In the genomic region with DNA sequence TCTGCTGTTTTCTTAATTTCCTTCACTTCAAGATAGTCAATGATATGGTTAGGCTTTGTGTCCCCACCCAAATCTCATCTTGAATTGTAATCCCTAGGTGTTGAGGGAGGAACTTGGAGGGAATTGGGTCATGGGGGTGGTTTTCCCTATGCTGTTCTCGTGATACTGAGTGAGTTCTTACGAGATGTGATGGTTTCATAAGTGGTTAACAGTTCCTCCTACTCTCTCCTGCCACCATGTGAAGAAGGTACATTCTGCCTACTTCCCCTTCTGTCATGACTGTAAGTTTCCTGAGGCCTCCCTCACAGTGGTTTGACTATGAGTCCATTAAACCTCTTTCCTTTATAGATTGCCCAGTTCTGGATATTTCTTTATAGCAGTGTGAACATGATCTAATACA, we compare ENCODE assay signal across 18 cellular contexts.
DNase-seq lines count a peak whose midpoint lies in the region; ATAC-seq, FAIRE-seq and TF ChIP-seq lines count a peak whose summit lies in the region.
"Had no signal": no experiment of that assay in that cellular context is flagged by ENCODE, and none has a peak within 500 bp of the region (broad histone marks: within the 10 kb centered on the region; RNA-seq: fewer than 3 reads in every experiment).

No MANE protein-coding gene starts in this region.

- FAIRE-seq in H1 (lab: Jason Lieb, UNC) = no peak

- no peaks in the 10 kb centered on the region for H3K23me2 ChIP-seq in H1 (ENCODE audit: low read depth, low read length)

- H2BK120ac ChIP-seq in H1 (replicated peaks; ENCODE audit: low read depth, low read length) = no peak overlapping the region

- H3K79me2 ChIP-seq in OCI-LY7 (ENCODE audit: insufficient read depth, low read depth, low read length) = no peaks in the 10 kb centered on the region
- no peaks in the 10 kb centered on the region for H3K79me2 ChIP-seq in H1 (ENCODE audit: control insufficient read depth in 1 of 2, insufficient read depth in 2 of 2, low read length in 2 of 2)

- DNase-seq in GM12865 (ENCODE audit: low read depth) (peak; percentile 50), OCI-LY7 (ENCODE audit: low spot score) (peak; percentile 26), H1 (ENCODE audit: low read depth in 1 of 2, low spot score in 2 of 2) (no peak), NCI-H1048 (lab: John Stamatoyannopoulos, UW) (no peak), NCI-H146 treated with DMSO at 0.1 percent for 48 hours (lab: John Stamatoyannopoulos, UW; ENCODE audit: unreplicated experiment) (no peak), HEK293T (ENCODE audit: extremely low spot score) (no peak)
- DNase-seq: dorsolateral prefrontal cortex; EL; hypothalamus; IMR-90; left ventricle myocardium superior; naive thymus-derived CD8-positive, alpha-beta T cell; NCI-H1694 treated with DMSO at 0.1 percent for 48 hours; NCI-H526 treated with DMSO at 0.1 percent for 48 hours; retina; Right ventricle myocardium superior; stimulated activated CD4-positive, alpha-beta T cell treated with anti-CD3 and anti-CD28 coated beads, Interleukin-4, amount 100 ng/mL, for 1 hour had no signal

- H3K4me2 ChIP-seq in OCI-LY7 (ENCODE audit: low read length) (no peak overlapping the region), H1 (ENCODE audit: insufficient read depth in 1 of 2, low read depth in 2 of 2, low read length in 2 of 2) (no peak overlapping the region)

- no peak overlapping the region for H3K4ac ChIP-seq in H1 (replicated peaks; ENCODE audit: insufficient read length, low read depth, low read length)

- TF ChIP-seq EP300 in H1 (IDR thresholded peaks at IDR 0.05; ENCODE audit: borderline replicate concordance in 1 of 2, low read depth in 2 of 2, low read length in 2 of 2) = no peak

- H2AFZ ChIP-seq in OCI-LY7 (ENCODE audit: low read length) (peak overlapping the region; percentile 49; the same call in 1 of the 2 replicates), H1 (ENCODE audit: low read length) (no peak overlapping the region)

- H4K8ac ChIP-seq in H1 (ENCODE audit: extremely low read depth, insufficient read depth, low read length) = no peak overlapping the region

- no peaks in the 10 kb centered on the region for H3K27me3 ChIP-seq in H1 (replicated peaks in 1 of 4; ENCODE audit: control insufficient read depth in 3 of 4, extremely low read depth in 1 of 4, insufficient read depth in 3 of 4, low read length in 3 of 4)
- H3K27me3 ChIP-seq: dorsolateral prefrontal cortex had no signal

- H3K4me3 ChIP-seq in GM12865 (ENCODE audit: low read depth, low read length) = no peak overlapping the region
- no peak overlapping the region for H3K4me3 ChIP-seq in OCI-LY7 (ENCODE audit: low read depth, low read length, poor library complexity, severe bottlenecking)
- no peak overlapping the region for H3K4me3 ChIP-seq in H1 (ENCODE audit: extremely low read depth in 1 of 4, insufficient read depth in 2 of 4, low read depth in 3 of 4, low read length in 4 of 4)
- H3K4me3 ChIP-seq: dorsolateral prefrontal cortex had no signal

- no peaks in the 10 kb centered on the region for H3K9me2 ChIP-seq in OCI-LY7 (ENCODE audit: insufficient read depth, low read length)

- POLR2A ChIA-PET in OCI-LY7 (lab: Charles Lee) = interaction anchor here (0.9 to 4.2 kb wide), 4 partner anchors 9 to 24 kb away, joined by 3 to 26 read pairs (median 13); no protein-coding TSS in a partner anchor
- POLR2A ChIA-PET in H1 (lab: Charles Lee; ENCODE audit: partially characterized antibody) = no interaction called here
- POLR2A ChIA-PET in HEK293T (lab: Yijun Ruan, JAX) = no interaction called here

- peaks cover 9% of the 10 kb centered on the region for H3K9me3 ChIP-seq in OCI-LY7 (ENCODE audit: low read length)
- H3K9me3 ChIP-seq in H1 (ENCODE audit: insufficient read depth in 2 of 2, low read depth in 1 of 2, low read length in 1 of 2) = peaks cover 19 to 20% of the 10 kb centered on the region in 2 experiments

- H3K14ac ChIP-seq in H1 (ENCODE audit: insufficient read length) = no peak overlapping the region

- H2BK15ac ChIP-seq in H1 (ENCODE audit: low read length) = no peak overlapping the region

- H3K9ac ChIP-seq in H1 (replicated peaks in 1 of 4; ENCODE audit: extremely low read depth in 1 of 4, low read depth in 3 of 4, low read length in 3 of 4) = no peak overlapping the region

- TF ChIP-seq CTCF in GM12865 (IDR thresholded peaks at IDR 0.05; ENCODE audit: insufficient read depth, low read depth, low read length, missing control alignments) (no peak), OCI-LY7 (conservative IDR thresholded peaks at IDR 0.05; ENCODE audit: low read length) (no peak), H1 (IDR thresholded peaks at IDR 0.05; ENCODE audit: control extremely low read depth in 1 of 3, insufficient read depth in 1 of 3, low read depth in 1 of 3, low read length in 3 of 3) (no peak)

- H3K27ac ChIP-seq in OCI-LY7 (ENCODE audit: low read depth, low read length, poor library complexity, severe bottlenecking) = no peak overlapping the region
- H3K27ac ChIP-seq in H1 (ENCODE audit: low read depth, low read length) = no peak overlapping the region
- H3K27ac ChIP-seq: dorsolateral prefrontal cortex had no signal

- H3K56ac ChIP-seq in H1 (replicated peaks; ENCODE audit: insufficient read length, low read depth, low read length) = no peak overlapping the region

- no peak overlapping the region for H3K23ac ChIP-seq in H1 (ENCODE audit: insufficient read length)

- no peaks in the 10 kb centered on the region for H3K79me1 ChIP-seq in H1 (ENCODE audit: low read depth, low read length)

- H4K20me1 ChIP-seq in OCI-LY7 (ENCODE audit: insufficient read depth, low read length) (no peaks in the 10 kb centered on the region), H1 (replicated peaks in 1 of 2; ENCODE audit: control insufficient read depth in 1 of 2, insufficient read depth in 2 of 2, low read length in 2 of 2) (no peaks in the 10 kb centered on the region)

- WGBS in H1 (ENCODE audit: extremely low coverage in 1 of 2, insufficient coverage in 1 of 2, insufficient read length in 1 of 2, insufficient replicate concordance in 2 of 2, low coverage in 1 of 2, low lambda C conversion rate in 2 of 2, missing lambda C conversion rate in 1 of 2), 2 experiments = 29% methylated on average over 2 of the region's 2 CpGs; no CpG with 5 or more reads in 1 of the 2 experiments

- BruUV-seq in OCI-LY7 (replicated peaks; lab: Mats Ljungman, UMichigan) = no TSS peak

- peak; percentile 47 for ATAC-seq in GM19463 (IDR thresholded peaks at IDR 0.05; ENCODE audit: unreplicated experiment)
- ATAC-seq: left ventricle myocardium superior; naive thymus-derived CD8-positive, alpha-beta T cell had no signal

- peaks cover 29% of the 10 kb centered on the region for H3K4me1 ChIP-seq in OCI-LY7 (ENCODE audit: insufficient read depth, low read length, poor library complexity, severe bottlenecking)
- peaks cover 2 to 21% (median 10%) of the 10 kb centered on the region in 4 experiments for H3K4me1 ChIP-seq in H1 (replicated peaks in 1 of 4; ENCODE audit: control insufficient read depth in 3 of 4, insufficient read depth in 4 of 4, low read length in 3 of 4)

- H2BK20ac ChIP-seq in H1 (ENCODE audit: low read length) = peak overlapping the region; percentile 67; the same call in 1 of the 2 replicates

- H4K91ac ChIP-seq in H1 (replicated peaks; ENCODE audit: insufficient read length, low read length) = no peak overlapping the region

- CTCF ChIA-PET in OCI-LY7 (lab: Charles Lee; ENCODE audit: unreplicated experiment) = no interaction called here
- CTCF ChIA-PET in H1 (lab: Charles Lee; ENCODE audit: partially characterized antibody) = no interaction called here
- CTCF ChIA-PET in HEK293T (lab: Yijun Ruan, JAX) = no interaction called here

- H3K18ac ChIP-seq in H1 (ENCODE audit: extremely low read depth, low read length) = no peak overlapping the region

- no peak overlapping the region; the same call in 1 of the 2 replicates for H2BK12ac ChIP-seq in H1 (ENCODE audit: low read depth, low read length)

- H2BK5ac ChIP-seq in H1 (ENCODE audit: low read depth, low read length) = no peak overlapping the region; the same call in 1 of the 2 replicates

- no peak overlapping the region for H4K5ac ChIP-seq in H1 (ENCODE audit: insufficient read length, low read depth, low read length)

- H2AK5ac ChIP-seq in H1 (ENCODE audit: low read depth, low read length) = no peak overlapping the region

- intact Hi-C loops in OCI-LY7 (cut with micrococcal nuclease; ENCODE audit: unreplicated experiment) = no loop called here

- no peak for TF ChIP-seq RAD21 in H1 (IDR thresholded peaks at IDR 0.05 in 1 of 2, conservative IDR thresholded peaks at IDR 0.05 in 1 of 2; ENCODE audit: low read depth in 2 of 2, low read length in 2 of 2)

- no peaks in the 10 kb centered on the region for H3K36me3 ChIP-seq in OCI-LY7 (ENCODE audit: insufficient read depth, low read length)
- peaks cover 0 to 10% (median 1%) of the 10 kb centered on the region in 4 experiments; a peak in 3 of 8 replicates for H3K36me3 ChIP-seq in H1 (ENCODE audit: control insufficient read depth in 2 of 4, insufficient read depth in 4 of 4, low read length in 3 of 4)

- TF ChIP-seq POLR2A in H1 (IDR thresholded peaks at IDR 0.05; ENCODE audit: control extremely low read depth in 1 of 2, low read depth in 2 of 2, low read length in 2 of 2) = no peak

TF ChIP-seq in H1, 55 proteins besides CTCF, POLR2A, EP300 and RAD21:
- TF ChIP-seq KDM1A (IDR thresholded peaks at IDR 0.05; ENCODE audit: borderline replicate concordance, low read length) = no peak
- no peak for TF ChIP-seq RNF2 (IDR thresholded peaks at IDR 0.05; ENCODE audit: borderline replicate concordance, low read depth, low read length, missing control alignments, poor library complexity, severe bottlenecking)
- TF ChIP-seq CEBPB (IDR thresholded peaks at IDR 0.05; ENCODE audit: low read depth, low read length) = no peak
- TF ChIP-seq CHD2 (IDR thresholded peaks at IDR 0.05; ENCODE audit: low read length) = no peak

TF ChIP-seq in HEK293T, 16 proteins besides CTCF, POLR2A, EP300 and RAD21 (continues in another document):
- TF ChIP-seq FOXA1 (IDR thresholded peaks at IDR 0.05) (no peak), LEF1 (IDR thresholded peaks at IDR 0.05; ENCODE audit: borderline replicate concordance) (no peak), FOXM1 (IDR thresholded peaks at IDR 0.05; ENCODE audit: borderline replicate concordance) (no peak), CTBP1 (IDR thresholded peaks at IDR 0.05; ENCODE audit: borderline replicate concordance) (no peak), L3MBTL2 (conservative IDR thresholded peaks at IDR 0.05) (no peak), NFRKB (IDR thresholded peaks at IDR 0.05) (no peak), BHLHE40 (IDR thresholded peaks at IDR 0.05; ENCODE audit: borderline replicate concordance) (no peak), ZNF384 (IDR thresholded peaks at IDR 0.05) (no peak), ELF4 (IDR thresholded peaks at IDR 0.05) (no peak), SP1 (IDR thresholded peaks at IDR 0.05) (no peak), TARDBP (IDR thresholded peaks at IDR 0.05) (no peak), FOXK2 (IDR thresholded peaks at IDR 0.05) (no peak)

Comparison
In these comparisons a context has a peak if more than half of its experiments do, and no peak if none do; other contexts are left out.
1. DNase-seq: peak in GM12865 (single experiment) and OCI-LY7 (single experiment); none in H1 (0 of 2), NCI-H1048 (single experiment), NCI-H146 treated with DMSO at 0.1 percent for 48 hours (single experiment) and HEK293T (single experiment).